In genomic region chr19:16944626-16945363, GRCh38 we compare ENCODE assay signal across 22 cellular contexts. TPM values are rescaled to one million over a fixed set of nuclear protein-coding genes. Genes with fewer than 3 reads are reported as not detected.
A peak's percentile ranks its signal among the peaks of the same experiment; 100 is the strongest.
DNase-seq lines count a peak whose midpoint lies in the region; ATAC-seq, FAIRE-seq and TF ChIP-seq lines count a peak whose summit lies in the region.
"Had no signal": no experiment of that assay in that cellular context is flagged by ENCODE, and none has a peak within 500 bp of the region (broad histone marks: within the 10 kb centered on the region; RNA-seq: fewer than 3 reads in every experiment).

No MANE protein-coding gene starts in this region.

- TF ChIP-seq CTCF in bronchial epithelial cell (IDR thresholded peaks at IDR 0.05; ENCODE audit: insufficient read depth, low read length, severe bottlenecking) (no peak), stomach (IDR thresholded peaks at IDR 0.05) (no peak), GM10266 (IDR thresholded peaks at IDR 0.05; ENCODE audit: control insufficient read depth, insufficient read depth, low read depth, missing control alignments) (no peak)

- H3K9me3 ChIP-seq in right cardiac atrium (ENCODE audit: control insufficient read depth, low read length) = no peaks in the 10 kb centered on the region
- H3K9me3 ChIP-seq in stomach = no peaks in the 10 kb centered on the region
- H3K9me3 ChIP-seq: left lung, mucosa of descending colon, tibial nerve had no signal

- FAIRE-seq in bronchial epithelial cell (lab: Jason Lieb, UNC) = peak; percentile 40

- H3K36me3 ChIP-seq in bronchial epithelial cell (ENCODE audit: control insufficient read depth, insufficient read depth, low read length) (no peaks in the 10 kb centered on the region), stomach (no peaks in the 10 kb centered on the region)
- H3K36me3 ChIP-seq: left lung, tibial nerve had no signal

- intact Hi-C loops in right cardiac atrium (cut with DNase I) = no loop called here
- intact Hi-C loops in stomach (cut with DNase I; ENCODE audit: low total_unique reads) = no loop called here

- H3K27me3 ChIP-seq in bronchial epithelial cell (ENCODE audit: control insufficient read depth, insufficient read depth, low read length) = no peaks in the 10 kb centered on the region
- H3K27me3 ChIP-seq in right cardiac atrium (ENCODE audit: control insufficient read depth, insufficient read depth) = no peaks in the 10 kb centered on the region
- H3K27me3 ChIP-seq in stomach = no peaks in the 10 kb centered on the region
- H3K27me3 ChIP-seq: left lung, tibial nerve had no signal

- 62% methylated on average over 14 of the region's 14 CpGs for WGBS in right cardiac atrium
- WGBS in stomach, 5 donors = 76 to 88% (median 78%) methylated on average over 9 to 14 of the region's 14 CpGs

- H3K4me1 ChIP-seq in right cardiac atrium (ENCODE audit: control insufficient read depth, insufficient read depth, low read length) (no peaks in the 10 kb centered on the region), stomach (no peaks in the 10 kb centered on the region)
- H3K4me1 ChIP-seq: left lung, tibial nerve had no signal

- TF ChIP-seq POLR2A in stomach (IDR thresholded peaks at IDR 0.05) = no peak

- DNase-seq in DMS79 treated with DMSO at 0.1 percent for 48 hours (lab: John Stamatoyannopoulos, UW) = peak; percentile 2
- DNase-seq in DMS79 (lab: John Stamatoyannopoulos, UW) = no peak
- no peak for DNase-seq in bronchial epithelial cell (ENCODE audit: low read depth)
- no peak for DNase-seq in right cardiac atrium
- peak; percentile 20 for DNase-seq in stomach
- DNase-seq in GM10266 (ENCODE audit: extremely low spot score) = no peak
- no peak for DNase-seq in activated effector memory CD4-positive, alpha-beta T cell treated with Interleukin-2 at 50 U/mL for 16 hours
- DNase-seq: activated B cell treated with CpG ODN at 0.5 μM for 24 hours, cerebellar nuclear complex, DMS53, HCEC 1CT, left lung, mucosa of descending colon, NCI-H1105, NCI-H2029, NCI-H345, NCI-H748 treated with DMSO at 0.1 percent for 48 hours, T-helper 9 cell had no signal

- H3K4me3 ChIP-seq in bronchial epithelial cell (ENCODE audit: low read depth, low read length) (no peak overlapping the region), right cardiac atrium (ENCODE audit: low read length) (no peak overlapping the region), stomach (no peak overlapping the region)
- H3K4me3 ChIP-seq: left lung, mucosa of descending colon, tibial nerve had no signal

- no peak overlapping the region for H3K27ac ChIP-seq in right cardiac atrium (ENCODE audit: low read length)
- H3K27ac ChIP-seq in stomach = no peak overlapping the region
- H3K27ac ChIP-seq: 22Rv1, left lung, tibial nerve had no signal

- TF ChIP-seq EP300 in stomach (IDR thresholded peaks at IDR 0.05) = no peak

- ATAC-seq in right cardiac atrium (peak; percentile 48 to 78), HG03342 (IDR thresholded peaks at IDR 0.05; ENCODE audit: unreplicated experiment) (no peak)
- ATAC-seq: left lung, mucosa of descending colon had no signal

RNA-seq across cellular contexts. Expression of gene F2RL3, which starts 56.0 kb away (rescaled TPM):
- under 0.01 TPM in 1 of 2 replicates, not detected in the other for total RNA-seq in bronchial epithelial cell
- 1 to 10 TPM in 3 of 4 donors, under 1 TPM in 1; 0.91 to 3.6 (median 1.1) TPM for total RNA-seq in right cardiac atrium
- 3.0 TPM for polyA plus RNA-seq in right cardiac atrium
- 1 to 10 TPM in 3 of 5 donors, under 1 TPM in 1, not detected in 1; 0.58 to 6.8 (median 2.8) TPM for total RNA-seq in stomach
- polyA plus RNA-seq in stomach = 1 to 10 TPM; 1.4 to 3.0 (median 1.8) TPM
- total RNA-seq: epithelial cell of proximal tubule had no signal

Comparison
In these comparisons a context has a peak if more than half of its experiments do, and no peak if none do; other contexts are left out.
1. DNase-seq: peak in DMS79 treated with DMSO at 0.1 percent for 48 hours (single experiment) and stomach (single experiment); none in DMS79 (single experiment), bronchial epithelial cell (single experiment), right cardiac atrium (0 of 3), GM10266 (single experiment) and activated effector memory CD4-positive, alpha-beta T cell treated with Interleukin-2 at 50 U/mL for 16 hours (single experiment).